8 cellular contexts compared by ENCODE assay signal in the genomic region with DNA sequence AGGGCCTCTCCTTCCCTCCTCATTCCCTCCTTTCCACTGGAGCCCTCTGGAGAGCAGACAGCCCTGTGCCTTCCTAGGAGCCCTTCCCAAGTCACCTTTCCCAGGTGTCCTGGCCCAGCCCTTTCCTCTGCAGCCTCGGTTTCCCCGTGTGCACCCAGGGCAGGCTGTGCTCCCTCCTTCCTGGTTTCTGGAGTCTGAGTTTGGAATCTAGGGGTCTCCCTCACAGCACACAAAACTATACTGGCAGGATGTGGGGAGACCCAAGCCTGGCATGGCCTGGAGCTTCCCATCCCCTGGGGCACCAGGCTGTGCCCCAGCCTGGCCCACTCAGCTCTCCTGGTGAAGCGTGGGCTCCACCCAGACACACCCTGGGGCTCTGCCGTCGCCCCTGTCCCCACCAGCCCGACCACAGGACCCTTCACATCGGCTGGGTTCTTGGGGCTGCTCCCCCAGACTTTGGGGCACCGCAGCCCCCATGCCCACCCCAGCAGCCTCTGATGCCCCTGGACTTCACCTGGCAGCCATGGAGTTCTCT. TPM values are rescaled to one million over a fixed set of nuclear protein-coding genes. Genes with fewer than 3 reads are reported as not detected.
"Had no signal": no experiment of that assay in that cellular context is flagged by ENCODE, and none has a peak within 500 bp of the region (broad histone marks: within the 10 kb centered on the region; RNA-seq: fewer than 3 reads in every experiment).

No MANE protein-coding gene starts in this region.

RNA-seq across cellular contexts. Expression of a gene that starts 6.3 kb away (rescaled TPM):
- total RNA-seq: MCF 10A, NCI-H460, OCI-LY7, PC-9, Right ventricle myocardium inferior, RPMI7951, SK-MEL-5 had no signal

RNA-seq across cellular contexts. Expression of a gene that starts 58.4 kb away (rescaled TPM):
- total RNA-seq: MCF 10A, NCI-H460, Right ventricle myocardium inferior, RPMI7951, SJCRH30, SK-MEL-5 had no signal
